8 cellular contexts compared by ENCODE assay signal in genomic region chr12:29073631-29074239, GRCh38.
A peak's percentile ranks its signal among the peaks of the same experiment; 100 is the strongest.
DNase-seq lines count a peak whose midpoint lies in the region; ATAC-seq, FAIRE-seq and TF ChIP-seq lines count a peak whose summit lies in the region.

No MANE protein-coding gene starts in this region.

- intact Hi-C loops in breast epithelium (cut with DNase I; ENCODE audit: low total_unique reads) (no loop called here), HepG2 (cut with micrococcal nuclease; ENCODE audit: unreplicated experiment) (loop anchor here (5.0 to 10.0 kb wide), 2 partner anchors 244 to 1771 kb away; no protein-coding TSS in a partner anchor), uterus (cut with DNase I; ENCODE audit: low total_unique reads) (no loop called here)

- no peak overlapping the region for H3K4me2 ChIP-seq in HepG2 (ENCODE audit: low read depth, low read length)

- ATAC-seq in GM19043 (IDR thresholded peaks at IDR 0.05; ENCODE audit: low read depth, unreplicated experiment) (peak; percentile 72), HG03439 (IDR thresholded peaks at IDR 0.05; ENCODE audit: unreplicated experiment) (peak; percentile 78), HepG2 (peak; percentile 74)

- TF ChIP-seq EP300 in HepG2 (IDR thresholded peaks at IDR 0.05; ENCODE audit: low read depth in 2 of 2, low read length in 2 of 2) (no peak), HepG2 (CRISPR knock-in tag; IDR thresholded peaks at IDR 0.05; ENCODE audit: borderline replicate concordance) (no peak)

- H3K27ac ChIP-seq in breast epithelium (no peak overlapping the region), HepG2 (ENCODE audit: extremely low read length, insufficient read depth, low read length) (no peak overlapping the region), uterus (no peak overlapping the region)

- H3K4me3 ChIP-seq in breast epithelium, result no peak overlapping the region
- no peak overlapping the region for H3K4me3 ChIP-seq in HepG2 (replicated peaks in 1 of 3; ENCODE audit: insufficient read depth in 1 of 3, low read depth in 2 of 3, low read length in 3 of 3)
- no peak overlapping the region for H3K4me3 ChIP-seq in uterus

- TF ChIP-seq POLR2A in breast epithelium (IDR thresholded peaks at IDR 0.05) (no peak), HepG2 (IDR thresholded peaks at IDR 0.05; ENCODE audit: insufficient read depth in 1 of 2, low read depth in 2 of 2, low read length in 2 of 2) (no peak), uterus (IDR thresholded peaks at IDR 0.05) (no peak)

- peak; percentile 51 to 76 (median 60) for TF ChIP-seq CTCF in breast epithelium (IDR thresholded peaks at IDR 0.05)
- peak; percentile 57 for TF ChIP-seq CTCF in HepG2 (CRISPR knock-in tag; IDR thresholded peaks at IDR 0.05)
- peak; percentile 54 to 72 (median 65) for TF ChIP-seq CTCF in uterus (IDR thresholded peaks at IDR 0.05)

- POLR2A ChIA-PET in HepG2 (lab: Yijun Ruan, JAX), result no interaction called here

- CTCF ChIA-PET in HepG2 (lab: Yijun Ruan, JAX; ENCODE audit: low intra/inter-chr PET ratio, low total read pairs), result interaction anchor here (1.9 kb wide), 1 partner anchor 244 kb away, joined by 15 read pairs; no protein-coding TSS in a partner anchor

- no TSS peak for BruUV-seq in HepG2 (replicated peaks; lab: Mats Ljungman, UMichigan)

- no peak overlapping the region for H2AFZ ChIP-seq in HepG2 (ENCODE audit: low read length)

- H3K36me3 ChIP-seq in breast epithelium, result no peaks in the 10 kb centered on the region
- H3K36me3 ChIP-seq in HepG2 (replicated peaks in 1 of 2; ENCODE audit: control insufficient read depth in 1 of 2, insufficient read depth in 2 of 2, low read length in 2 of 2), result no peaks in the 10 kb centered on the region
- H3K36me3 ChIP-seq in uterus, result no peaks in the 10 kb centered on the region

- 18% methylated on average over 3 of the region's 3 CpGs for WGBS in HepG2 (ENCODE audit: low lambda C conversion rate)

- DNase-seq in DMS153 treated with DMSO at 0.1 percent for 48 hours (lab: John Stamatoyannopoulos, UW; ENCODE audit: unreplicated experiment) (peak; percentile 12), NCI-H82 (lab: John Stamatoyannopoulos, UW) (peak; percentile 78), breast epithelium (ENCODE audit: low spot score in 2 of 2) (no peak), HepG2 (ENCODE audit: low spot score) (peak; percentile 13), uterus (no peak), cerebellar nuclear complex (lab: John Stamatoyannopoulos, UW) (no peak)

- in situ Hi-C loops in HepG2 (cut with HindIII; ENCODE audit: extremely low pct_ligation_motif_present, low pct_unique_long_range_greater_than_20kb), result no loop called here

- no peaks in the 10 kb centered on the region for H3K9me3 ChIP-seq in breast epithelium
- no peaks in the 10 kb centered on the region for H3K9me3 ChIP-seq in HepG2 (ENCODE audit: low read length)
- H3K9me3 ChIP-seq in uterus, result no peaks in the 10 kb centered on the region

- H3K79me2 ChIP-seq in HepG2 (ENCODE audit: insufficient read depth, low read length), result no peaks in the 10 kb centered on the region

- H3K9ac ChIP-seq in HepG2 (ENCODE audit: insufficient read depth, low read depth, low read length), result no peak overlapping the region

- no peak for TF ChIP-seq RAD21 in HepG2 (CRISPR knock-in tag; IDR thresholded peaks at IDR 0.05)

- no peaks in the 10 kb centered on the region for H3K27me3 ChIP-seq in breast epithelium
- H3K27me3 ChIP-seq in HepG2 (ENCODE audit: control insufficient read depth in 1 of 2, insufficient read depth in 2 of 2, low read length in 2 of 2), result no peaks in the 10 kb centered on the region
- no peaks in the 10 kb centered on the region for H3K27me3 ChIP-seq in uterus

- H3K4me1 ChIP-seq in breast epithelium (no peaks in the 10 kb centered on the region), HepG2 (ENCODE audit: insufficient read depth, low read length) (no peaks in the 10 kb centered on the region), uterus (no peaks in the 10 kb centered on the region)

- no peaks in the 10 kb centered on the region for H4K20me1 ChIP-seq in HepG2 (ENCODE audit: insufficient read depth, low read length)

- peak; percentile 59 for FAIRE-seq in HepG2 (lab: Jason Lieb, UNC)

TF ChIP-seq in HepG2, 621 proteins besides CTCF, POLR2A, EP300 and RAD21:
- peak; percentile 28; the same call in 1 of the 2 replicates for TF ChIP-seq SMC3 (IDR thresholded peaks at IDR 0.05; ENCODE audit: low read length)
- TF ChIP-seq ZNF770 (CRISPR knock-in tag; IDR thresholded peaks at IDR 0.05), result no peak
- peak; percentile 38; the same call in 1 of the 2 replicates for TF ChIP-seq STAG1 (CRISPR knock-in tag; IDR thresholded peaks at IDR 0.05)

Comparison
In these comparisons a context has a peak if more than half of its experiments do, and no peak if none do; other contexts are left out.
1. DNase-seq: peak in DMS153 treated with DMSO at 0.1 percent for 48 hours (single experiment), NCI-H82 (single experiment) and HepG2 (single experiment); none in breast epithelium (0 of 2), uterus (0 of 2) and cerebellar nuclear complex (0 of 2).
2. Peak in every context shown above with its lines, with median percentiles within 50 percentile points of each other: ATAC-seq and CTCF ChIP-seq.